10 cellular contexts compared by ENCODE assay signal in the genomic region with DNA sequence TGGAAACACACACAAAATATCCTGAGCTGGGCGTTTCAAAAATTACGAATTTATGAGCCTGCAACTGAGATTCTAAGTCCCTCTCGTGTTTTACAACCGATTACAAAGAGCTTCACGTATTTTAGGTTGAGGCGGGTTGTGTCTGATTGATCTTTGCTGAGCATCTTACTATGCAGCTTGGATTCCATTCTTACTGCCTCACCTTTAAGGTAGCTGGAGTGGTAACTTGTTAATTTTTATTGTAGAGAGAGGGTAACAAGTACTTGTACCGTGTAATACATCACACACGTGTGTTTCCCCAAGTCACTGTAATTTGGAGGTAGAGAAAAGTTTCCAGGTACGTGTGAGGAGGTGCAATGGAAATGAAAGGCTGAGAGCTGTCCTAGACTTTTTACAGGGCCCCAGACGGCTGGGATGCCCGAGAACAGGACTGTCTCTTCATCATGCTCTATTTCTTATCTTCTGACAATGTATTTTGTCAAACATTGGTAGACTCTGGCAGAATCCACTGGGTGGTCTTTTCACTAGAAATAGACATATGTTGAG.
DNase-seq lines count a peak whose midpoint lies in the region; ATAC-seq and TF ChIP-seq lines count a peak whose summit lies in the region.
"Had no signal": no experiment of that assay in that cellular context is flagged by ENCODE, and none has a peak within 500 bp of the region (broad histone marks: within the 10 kb centered on the region; RNA-seq: fewer than 3 reads in every experiment).

No MANE protein-coding gene starts in this region.

- H3K4me1 ChIP-seq in ES-I3 (ENCODE audit: insufficient read depth, low read length) (peaks cover 16% of the 10 kb centered on the region), endodermal cell (ENCODE audit: control insufficient read depth, insufficient read depth, low read length) (no peaks in the 10 kb centered on the region), ovary (ENCODE audit: insufficient read depth) (peaks cover 5% of the 10 kb centered on the region)

- WGBS in endodermal cell (ENCODE audit: insufficient coverage in 1 of 2, insufficient read length in 1 of 2), 2 experiments: 4 to 5% methylated on average over 11 of the region's 11 CpGs
- 16 to 26% (median 17%) methylated on average over 11 of the region's 11 CpGs for WGBS in ovary, 3 donors

- peaks cover 38% of the 10 kb centered on the region for H3K4me1 Mint-ChIP-seq in endodermal cell

- peaks cover 26% of the 10 kb centered on the region for H3K27me3 ChIP-seq in endodermal cell (ENCODE audit: control insufficient read depth, insufficient read depth, low read length, poor library complexity, severe bottlenecking)
- H3K27me3 ChIP-seq in ovary: no peaks in the 10 kb centered on the region

- no peaks in the 10 kb centered on the region for H3K9me3 Mint-ChIP-seq in endodermal cell

- TF ChIP-seq CTCF in endodermal cell (conservative IDR thresholded peaks at IDR 0.05) (no peak), ovary (IDR thresholded peaks at IDR 0.05) (no peak)

- H3K9ac ChIP-seq in ES-I3 (ENCODE audit: low read depth, low read length) (peak overlapping the region; percentile 61), endodermal cell (ENCODE audit: extremely low read depth, low read length, poor library complexity, severe bottlenecking) (peak overlapping the region; percentile 70)

- DNase-seq in NCI-H146 (lab: John Stamatoyannopoulos, UW) (peak; percentile 63), endodermal cell (peak; percentile 64), ovary (no peak), nucleus accumbens (lab: John Stamatoyannopoulos, UW) (no peak), dedifferentiated amniotic fluid mesenchymal stem cell (ENCODE audit: extremely low spot score) (no peak)
- no peak for DNase-seq in stimulated activated CD4-positive, alpha-beta T cell treated with anti-CD3 and anti-CD28 coated beads, Interleukin-4, amount 100 ng/mL, for 4 hours
- DNase-seq: NCI-H226 had no signal

- no peak for ATAC-seq in HG03095 (IDR thresholded peaks at IDR 0.05; ENCODE audit: unreplicated experiment)

- intact Hi-C loops in ovary (cut with DNase I): no loop called here

- H3K36me3 ChIP-seq in ES-I3 (ENCODE audit: insufficient read depth, low read length) (no peaks in the 10 kb centered on the region), endodermal cell (ENCODE audit: control insufficient read depth, insufficient read depth, low read length) (no peaks in the 10 kb centered on the region), ovary (no peaks in the 10 kb centered on the region)

- H3K27me3 Mint-ChIP-seq in endodermal cell (ENCODE audit: insufficient read depth): peaks cover 40% of the 10 kb centered on the region

- peak overlapping the region; percentile 92 for H3K4me3 Mint-ChIP-seq in endodermal cell

- H3K27ac Mint-ChIP-seq in endodermal cell: peak overlapping the region; percentile 89

- H3K9me3 ChIP-seq in ES-I3 (ENCODE audit: control insufficient read depth, insufficient read depth, low read length) (no peaks in the 10 kb centered on the region), endodermal cell (ENCODE audit: control insufficient read depth, low read length) (no peaks in the 10 kb centered on the region), ovary (no peaks in the 10 kb centered on the region)
- H3K9me3 ChIP-seq: body of pancreas had no signal

- H3K36me3 Mint-ChIP-seq in endodermal cell (ENCODE audit: low read depth): no peaks in the 10 kb centered on the region

- TF ChIP-seq EP300 in ovary (IDR thresholded peaks at IDR 0.05): no peak

- H3K27ac ChIP-seq in endodermal cell (ENCODE audit: low read depth, low read length): peak overlapping the region; percentile 60
- no peak overlapping the region for H3K27ac ChIP-seq in ovary
- H3K27ac ChIP-seq: body of pancreas had no signal

- TF ChIP-seq POLR2A in ovary (IDR thresholded peaks at IDR 0.05): no peak

- H3K4me3 ChIP-seq in endodermal cell (ENCODE audit: low read length) (peak overlapping the region; percentile 87), ovary (peak overlapping the region; percentile 65)

Comparison
In these comparisons a context has a peak if more than half of its experiments do, and no peak if none do; other contexts are left out.
1. DNase-seq: peak in NCI-H146 (single experiment) and endodermal cell (single experiment); none in ovary (0 of 5), stimulated activated CD4-positive, alpha-beta T cell treated with anti-CD3 and anti-CD28 coated beads, Interleukin-4, amount 100 ng/mL, for 4 hours (0 of 2), nucleus accumbens (0 of 56) and dedifferentiated amniotic fluid mesenchymal stem cell (single experiment).